ENCODE assay signal across 41 cellular contexts in genomic region chr10:75392744-75393143, GRCh38. TPM values are rescaled to one million over a fixed set of nuclear protein-coding genes. Genes with fewer than 3 reads are reported as not detected.
"Had no signal": no experiment of that assay in that cellular context is flagged by ENCODE, and none has a peak within 500 bp of the region (broad histone marks: within the 10 kb centered on the region; RNA-seq: fewer than 3 reads in every experiment).

No MANE protein-coding gene starts in this region.

- H3K27ac ChIP-seq: body of pancreas, brain microvascular endothelial cell, breast epithelium, cardiac muscle cell, VCaP had no signal

- DNase-seq: activated B cell treated with CpG ODN at 0.5 μM for 24 hours; activated CD4-positive, alpha-beta memory T cell treated with anti-CD3 and anti-CD28 coated beads for 36 hours; activated CD4-positive, alpha-beta T cell treated with anti-CD3 and anti-CD28 coated beads for 4 hours; activated CD4-positive, alpha-beta T cell treated with anti-CD3 and anti-CD28 coated beads, Interleukin-2, amount 10 ng/mL, durations not matched to agents 24 days and 14 days; activated CD4-positive, alpha-beta T cell treated with anti-CD3 and anti-CD28 coated beads, Interleukin-2, amount 50 U/mL, for 1 hour; activated CD4-positive, alpha-beta T cell treated with anti-CD3 and anti-CD28 coated beads, Interleukin-2, amount 50 U/mL, for 4 hours; activated CD4-positive, CD25-positive, alpha-beta regulatory T cell treated with anti-CD3 and anti-CD28 coated beads, Interleukin-2, amount 50 U/mL, for 72 hours; activated CD8-positive, alpha-beta memory T cell treated with anti-CD3 and anti-CD28 coated beads, Interleukin-2, amount 50 U/mL, for 4 hours; activated CD8-positive, alpha-beta T cell treated with anti-CD3 and anti-CD28 coated beads for 36 hours; activated effector memory CD4-positive, alpha-beta T cell treated with anti-CD3 and anti-CD28 coated beads, Interleukin-2, amount 50 U/mL, for 16 hours; activated gamma-delta T cell treated with Interleukin-2 at 50 U/mL for 16 hours; activated naive CD4-positive, alpha-beta T cell; activated naive CD4-positive, alpha-beta T cell treated with anti-CD3 and anti-CD28 coated beads, Interleukin-2, amount 10 ng/mL, durations not matched to agents 7 days and 5 days; activated naive CD8-positive, alpha-beta T cell treated with anti-CD3 and anti-CD28 coated beads, Interleukin-2, amount 10 ng/mL, durations not matched to agents 7 days and 5 days; activated naive CD8-positive, alpha-beta T cell treated with anti-CD3 and anti-CD28 coated beads, Interleukin-2, amount 50 U/mL, for 24 hours; activated T-cell treated with anti-CD3 and anti-CD28 coated beads for 4 hours; activated T-cell treated with anti-CD3 and anti-CD28 coated beads, Interleukin-2, amount 50 U/mL, for 1 hour; activated T-cell treated with anti-CD3 and anti-CD28 coated beads, Interleukin-2, amount 50 U/mL, for 4 hours; activated T-cell treated with anti-CD3 and anti-CD28 coated beads, Interleukin-2, amount 50 U/mL, for 72 hours; amygdala; anterior cingulate cortex; body of pancreas; brain microvascular endothelial cell; caudate nucleus; cerebellar nuclear complex; T-helper 1 cell; T-helper 2 cell; T-helper 9 cell had no signal

- H3K36me3 ChIP-seq: brain microvascular endothelial cell, breast epithelium, cardiac muscle cell had no signal

- ATAC-seq: activated CD8-positive, alpha-beta T cell treated with anti-CD3 and anti-CD28 coated beads for 36 hours; activated naive CD8-positive, alpha-beta T cell treated with anti-CD3 and anti-CD28 coated beads, Interleukin-2, amount 50 U/mL, for 24 hours; activated T-cell treated with anti-CD3 and anti-CD28 coated beads, Interleukin-2, amount 50 U/mL, for 4 hours; activated T-cell treated with anti-CD3 and anti-CD28 coated beads, Interleukin-2, amount 50 U/mL, for 72 hours; activated T-helper 17 cell treated with anti-CD3 and anti-CD28 coated beads, Interleukin-2, amount 50 U/mL, for 72 hours; body of pancreas had no signal

- H3K9me3 Mint-ChIP-seq: activated B cell treated with CpG ODN at 0.5 μM for 24 hours; activated CD4-positive, alpha-beta memory T cell treated with anti-CD3 and anti-CD28 coated beads for 36 hours; activated CD4-positive, alpha-beta T cell treated with anti-CD3 and anti-CD28 coated beads, Interleukin-2, amount 10 ng/mL, durations not matched to agents 24 days and 14 days; activated CD8-positive, alpha-beta T cell treated with anti-CD3 and anti-CD28 coated beads for 36 hours; activated naive CD4-positive, alpha-beta T cell treated with anti-CD3 and anti-CD28 coated beads, Interleukin-2, amount 10 ng/mL, durations not matched to agents 7 days and 5 days; activated naive CD4-positive, alpha-beta T cell treated with anti-CD3 and anti-CD28 coated beads, Interleukin-2, amount 50 U/mL, for 24 hours; activated naive CD8-positive, alpha-beta T cell treated with anti-CD3 and anti-CD28 coated beads, Interleukin-2, amount 10 ng/mL, durations not matched to agents 7 days and 5 days; activated naive CD8-positive, alpha-beta T cell treated with anti-CD3 and anti-CD28 coated beads, Interleukin-2, amount 50 U/mL, for 24 hours; activated T-cell treated with anti-CD3 and anti-CD28 coated beads, Interleukin-2, amount 50 U/mL, for 4 hours; activated T-cell treated with anti-CD3 and anti-CD28 coated beads, Interleukin-2, amount 50 U/mL, for 72 hours; activated T-helper 1 cell treated with anti-CD3 and anti-CD28 coated beads, Interleukin-12 subunit alpha, Interleukin-12 subunit beta, Interleukin-2, Interleukin-4 antibody, amounts not matched to agents 30 ng/mL and 10 ng/mL and 1 ng/mL, durations not matched to agents 14 hours and 24 hours and 36 hours; activated T-helper 17 cell treated with anti-CD3 and anti-CD28 coated beads, Interleukin-2, amount 50 U/mL, for 72 hours; central memory CD8-positive, alpha-beta T cell; T-helper 1 cell treated with Interleukin-12 subunit alpha and Interleukin-12 subunit beta and Interleukin-4 antibody, amounts not matched to agents 30 μg/mL and 1 μg/mL, for 36 hours; T-helper 2 cell treated with Interferon-gamma antibody and Interleukin-4, amounts not matched to agents 5 μg/mL and 100 μg/mL, for 36 hours had no signal

- H3K9me3 ChIP-seq: body of pancreas, breast epithelium had no signal

- H3K4me3 ChIP-seq: body of pancreas, breast epithelium, cardiac muscle cell had no signal

- H3K36me3 Mint-ChIP-seq: activated CD4-positive, alpha-beta memory T cell treated with anti-CD3 and anti-CD28 coated beads for 36 hours; activated naive CD4-positive, alpha-beta T cell treated with anti-CD3 and anti-CD28 coated beads, Interleukin-2, amount 10 ng/mL, durations not matched to agents 7 days and 5 days; activated naive CD8-positive, alpha-beta T cell had no signal

- H3K27me3 ChIP-seq: body of pancreas had no signal

- H3K4me1 ChIP-seq: breast epithelium had no signal

- H3K4me3 Mint-ChIP-seq: activated B cell treated with CpG ODN at 0.5 μM for 24 hours; activated CD4-positive, alpha-beta memory T cell treated with anti-CD3 and anti-CD28 coated beads for 36 hours; activated CD4-positive, alpha-beta T cell treated with anti-CD3 and anti-CD28 coated beads, Interleukin-2, amount 10 ng/mL, durations not matched to agents 24 days and 14 days; activated CD8-positive, alpha-beta T cell treated with anti-CD3 and anti-CD28 coated beads for 36 hours; activated naive CD4-positive, alpha-beta T cell treated with anti-CD3 and anti-CD28 coated beads, Interleukin-2, amount 10 ng/mL, durations not matched to agents 7 days and 5 days; activated naive CD4-positive, alpha-beta T cell treated with anti-CD3 and anti-CD28 coated beads, Interleukin-2, amount 50 U/mL, for 24 hours; activated naive CD8-positive, alpha-beta T cell; activated naive CD8-positive, alpha-beta T cell treated with anti-CD3 and anti-CD28 coated beads, Interleukin-2, amount 10 ng/mL, durations not matched to agents 7 days and 5 days; activated naive CD8-positive, alpha-beta T cell treated with anti-CD3 and anti-CD28 coated beads, Interleukin-2, amount 50 U/mL, for 24 hours; activated T-cell treated with anti-CD3 and anti-CD28 coated beads, Interleukin-2, amount 50 U/mL, for 4 hours; activated T-cell treated with anti-CD3 and anti-CD28 coated beads, Interleukin-2, amount 50 U/mL, for 72 hours; activated T-helper 1 cell treated with anti-CD3 and anti-CD28 coated beads, Interleukin-12 subunit alpha, Interleukin-12 subunit beta, Interleukin-2, Interleukin-4 antibody, amounts not matched to agents 30 ng/mL and 10 ng/mL and 1 ng/mL, durations not matched to agents 14 hours and 24 hours and 36 hours; activated T-helper 17 cell treated with anti-CD3 and anti-CD28 coated beads, Interleukin-2, amount 50 U/mL, for 72 hours; central memory CD8-positive, alpha-beta T cell; T-helper 1 cell treated with Interleukin-12 subunit alpha and Interleukin-12 subunit beta and Interleukin-4 antibody, amounts not matched to agents 30 μg/mL and 1 μg/mL, for 36 hours; T-helper 2 cell treated with Interferon-gamma antibody and Interleukin-4, amounts not matched to agents 5 μg/mL and 100 μg/mL, for 36 hours had no signal

- H3K27ac Mint-ChIP-seq: activated B cell treated with CpG ODN at 0.5 μM for 24 hours; activated CD4-positive, alpha-beta memory T cell treated with anti-CD3 and anti-CD28 coated beads for 36 hours; activated CD4-positive, alpha-beta T cell treated with anti-CD3 and anti-CD28 coated beads, Interleukin-2, amount 10 ng/mL, durations not matched to agents 24 days and 14 days; activated CD8-positive, alpha-beta T cell treated with anti-CD3 and anti-CD28 coated beads for 36 hours; activated naive CD4-positive, alpha-beta T cell treated with anti-CD3 and anti-CD28 coated beads, Interleukin-2, amount 10 ng/mL, durations not matched to agents 7 days and 5 days; activated naive CD4-positive, alpha-beta T cell treated with anti-CD3 and anti-CD28 coated beads, Interleukin-2, amount 50 U/mL, for 24 hours; activated naive CD8-positive, alpha-beta T cell; activated naive CD8-positive, alpha-beta T cell treated with anti-CD3 and anti-CD28 coated beads, Interleukin-2, amount 10 ng/mL, durations not matched to agents 7 days and 5 days; activated naive CD8-positive, alpha-beta T cell treated with anti-CD3 and anti-CD28 coated beads, Interleukin-2, amount 50 U/mL, for 24 hours; activated T-cell treated with anti-CD3 and anti-CD28 coated beads, Interleukin-2, amount 50 U/mL, for 72 hours; activated T-helper 1 cell treated with anti-CD3 and anti-CD28 coated beads, Interleukin-12 subunit alpha, Interleukin-12 subunit beta, Interleukin-2, Interleukin-4 antibody, amounts not matched to agents 30 ng/mL and 10 ng/mL and 1 ng/mL, durations not matched to agents 14 hours and 24 hours and 36 hours; activated T-helper 17 cell treated with anti-CD3 and anti-CD28 coated beads, Interleukin-2, amount 50 U/mL, for 72 hours; T-helper 1 cell treated with Interleukin-12 subunit alpha and Interleukin-12 subunit beta and Interleukin-4 antibody, amounts not matched to agents 30 μg/mL and 1 μg/mL, for 36 hours; T-helper 2 cell treated with Interferon-gamma antibody and Interleukin-4, amounts not matched to agents 5 μg/mL and 100 μg/mL, for 36 hours had no signal

- FAIRE-seq: astrocyte, TTC549 had no signal

RNA-seq across cellular contexts. Expression of gene ZNF503, which starts 8.8 kb away (rescaled TPM):
- total RNA-seq: activated B cell treated with CpG ODN at 0.5 μM for 24 hours; activated T-helper 1 cell treated with anti-CD3 and anti-CD28 coated beads, Interleukin-12 subunit alpha, Interleukin-12 subunit beta, Interleukin-2, Interleukin-4 antibody, amounts not matched to agents 30 ng/mL and 10 ng/mL and 1 ng/mL, durations not matched to agents 14 hours and 24 hours and 36 hours had no signal

RNA-seq across cellular contexts. Expression of gene LRMDA, which starts 38.7 kb away (rescaled TPM):
- total RNA-seq: activated B cell treated with CpG ODN at 0.5 μM for 24 hours; activated CD4-positive, alpha-beta memory T cell treated with anti-CD3 and anti-CD28 coated beads for 36 hours; activated CD4-positive, alpha-beta T cell treated with anti-CD3 and anti-CD28 coated beads, Interleukin-2, amount 10 ng/mL, durations not matched to agents 24 days and 14 days; activated CD8-positive, alpha-beta memory T cell treated with anti-CD3 and anti-CD28 coated beads for 36 hours; activated CD8-positive, alpha-beta T cell treated with anti-CD3 and anti-CD28 coated beads for 36 hours; activated naive CD8-positive, alpha-beta T cell treated with anti-CD3 and anti-CD28 coated beads, Interleukin-2, amount 10 ng/mL, durations not matched to agents 7 days and 5 days; activated T-cell treated with anti-CD3 and anti-CD28 coated beads, Interleukin-2, amount 50 U/mL, for 4 hours; activated T-cell treated with anti-CD3 and anti-CD28 coated beads, Interleukin-2, amount 50 U/mL, for 72 hours; activated T-helper 1 cell treated with anti-CD3 and anti-CD28 coated beads, Interleukin-12 subunit alpha, Interleukin-12 subunit beta, Interleukin-2, Interleukin-4 antibody, amounts not matched to agents 30 ng/mL and 10 ng/mL and 1 ng/mL, durations not matched to agents 14 hours and 24 hours and 36 hours; activated T-helper 17 cell treated with anti-CD3 and anti-CD28 coated beads, Interleukin-2, amount 50 U/mL, for 72 hours had no signal
